ENCODE assay signal across 19 cellular contexts in the genomic region with DNA sequence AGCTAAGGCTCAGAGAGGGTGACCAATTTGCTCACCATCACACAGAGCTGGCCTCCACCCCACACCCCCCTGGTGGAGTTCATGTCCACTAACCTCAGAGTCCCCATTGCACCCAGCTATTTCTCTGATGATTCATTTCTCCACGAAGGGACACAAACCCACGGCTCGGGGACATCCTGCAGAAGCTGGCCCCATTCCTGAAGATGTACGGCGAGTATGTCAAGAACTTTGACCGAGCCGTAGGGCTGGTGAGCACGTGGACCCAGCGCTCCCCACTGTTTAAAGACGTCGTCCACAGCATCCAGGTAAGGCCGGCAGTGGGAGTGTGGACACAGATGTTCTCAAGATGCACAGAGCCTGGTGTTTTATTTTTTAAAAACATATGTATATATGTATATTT. TPM values are rescaled to one million over a fixed set of nuclear protein-coding genes. Genes with fewer than 3 reads are reported as not detected.
A peak's percentile ranks its signal among the peaks of the same experiment; 100 is the strongest.
DNase-seq lines count a peak whose midpoint lies in the region; ATAC-seq and TF ChIP-seq lines count a peak whose summit lies in the region.
"Had no signal": no experiment of that assay in that cellular context is flagged by ENCODE, and none has a peak within 500 bp of the region (broad histone marks: within the 10 kb centered on the region; RNA-seq: fewer than 3 reads in every experiment).

No MANE protein-coding gene starts in this region.

- H3K4me3 Mint-ChIP-seq in activated naive CD8-positive, alpha-beta T cell: no peak overlapping the region
- no peak overlapping the region for H3K4me3 Mint-ChIP-seq in activated naive CD8-positive, alpha-beta T cell treated with anti-CD3 and anti-CD28 coated beads, Interleukin-2, amount 50 U/mL, for 24 hours
- H3K4me3 Mint-ChIP-seq in T-cell (no peak overlapping the region), osteocyte (ENCODE audit: unreplicated experiment) (no peak overlapping the region)
- H3K4me3 Mint-ChIP-seq: CD8-positive, alpha-beta T cell had no signal

- CTCF ChIA-PET in T-cell (lab: Charles Lee): interaction anchor here (0.6 to 1.4 kb wide), 5 partner anchors 13 to 103 kb away, joined by 3 to 4 read pairs (median 3); no protein-coding TSS in a partner anchor
- CTCF ChIA-PET in RWPE1 (lab: Yijun Ruan, JAX): interaction anchor here (0.6 kb wide), 2 partner anchors 131 to 1021 kb away, joined by 3 read pairs; no protein-coding TSS in a partner anchor

- no peak overlapping the region for H3K27ac ChIP-seq in RWPE1
- H3K27ac ChIP-seq: GM23248, Peyer's patch, SJCRH30 had no signal

- no peak for ATAC-seq in activated naive CD8-positive, alpha-beta T cell treated with anti-CD3 and anti-CD28 coated beads, Interleukin-2, amount 50 U/mL, for 24 hours
- no peak for ATAC-seq in T-cell (replicated peaks in 1 of 4)
- ATAC-seq: CD8-positive, alpha-beta T cell had no signal

- H3K27ac Mint-ChIP-seq in activated naive CD8-positive, alpha-beta T cell: peak overlapping the region; percentile 58
- no peak overlapping the region for H3K27ac Mint-ChIP-seq in activated naive CD8-positive, alpha-beta T cell treated with anti-CD3 and anti-CD28 coated beads, Interleukin-2, amount 50 U/mL, for 24 hours
- H3K27ac Mint-ChIP-seq in T-cell (peak overlapping the region; percentile 61 to 78), osteocyte (ENCODE audit: unreplicated experiment) (no peak overlapping the region)
- H3K27ac Mint-ChIP-seq: CD8-positive, alpha-beta T cell had no signal

- peaks cover 3% of the 10 kb centered on the region for H3K36me3 Mint-ChIP-seq in activated naive CD8-positive, alpha-beta T cell
- H3K36me3 Mint-ChIP-seq in activated naive CD8-positive, alpha-beta T cell treated with anti-CD3 and anti-CD28 coated beads, Interleukin-2, amount 50 U/mL, for 24 hours (ENCODE audit: low read depth): peaks cover 31% of the 10 kb centered on the region
- peaks cover 57% of the 10 kb centered on the region for H3K36me3 Mint-ChIP-seq in T-cell
- H3K36me3 Mint-ChIP-seq in osteocyte (ENCODE audit: unreplicated experiment): no peaks in the 10 kb centered on the region

- H3K9me3 Mint-ChIP-seq in activated naive CD8-positive, alpha-beta T cell (ENCODE audit: low read depth): no peaks in the 10 kb centered on the region
- no peaks in the 10 kb centered on the region for H3K9me3 Mint-ChIP-seq in activated naive CD8-positive, alpha-beta T cell treated with anti-CD3 and anti-CD28 coated beads, Interleukin-2, amount 50 U/mL, for 24 hours
- H3K9me3 Mint-ChIP-seq in T-cell: peaks cover 0 to 2% (median 0%) of the 10 kb centered on the region in 3 donors
- H3K9me3 Mint-ChIP-seq in osteocyte (ENCODE audit: unreplicated experiment): no peaks in the 10 kb centered on the region

- H3K27me3 Mint-ChIP-seq in activated naive CD8-positive, alpha-beta T cell: no peaks in the 10 kb centered on the region
- no peaks in the 10 kb centered on the region for H3K27me3 Mint-ChIP-seq in activated naive CD8-positive, alpha-beta T cell treated with anti-CD3 and anti-CD28 coated beads, Interleukin-2, amount 50 U/mL, for 24 hours
- H3K27me3 Mint-ChIP-seq in T-cell: no peaks in the 10 kb centered on the region
- H3K27me3 Mint-ChIP-seq in osteocyte (ENCODE audit: unreplicated experiment): peaks cover 23% of the 10 kb centered on the region

- TF ChIP-seq CTCF in osteocyte (IDR thresholded peaks at IDR 0.05): no peak
- TF ChIP-seq CTCF in RWPE1 (conservative IDR thresholded peaks at IDR 0.05; ENCODE audit: low read depth): no peak

- no peak for DNase-seq in activated naive CD8-positive, alpha-beta T cell treated with anti-CD3 and anti-CD28 coated beads, Interleukin-2, amount 50 U/mL, for 24 hours
- DNase-seq in T-cell: no peak
- peak; percentile 59 for DNase-seq in osteocyte (ENCODE audit: extremely low spot score, unreplicated experiment)
- no peak for DNase-seq in RWPE1 (ENCODE audit: low spot score)
- no peak for DNase-seq in superior temporal gyrus (ENCODE audit: extremely low spot score)
- DNase-seq in NK-92 treated with Interleukin-12 subunit alpha and Interleukin-12 subunit beta, amount 100 ng/mL, for 24 hours (lab: John Stamatoyannopoulos, UW): no peak
- DNase-seq: Calu3, GM23248, KG1, NCI-H1105, NCI-H2081, NCI-H2171, NCI-H345, NCI-H524, NCI-H82, SJCRH30 had no signal

- POLR2A ChIA-PET in T-cell (lab: Charles Lee): interaction anchor here (0.6 to 1.1 kb wide), 2 partner anchors 22 to 53 kb away, joined by 3 read pairs; no protein-coding TSS in a partner anchor
- POLR2A ChIA-PET in RWPE1 (lab: Yijun Ruan, JAX; ENCODE audit: low non-redundant PET): interaction anchor here (0.6 kb wide), 1 partner anchor 140 kb away, joined by 3 read pairs; no protein-coding TSS in a partner anchor

- peaks cover 38% of the 10 kb centered on the region for H3K4me1 Mint-ChIP-seq in activated naive CD8-positive, alpha-beta T cell (ENCODE audit: low read depth)
- H3K4me1 Mint-ChIP-seq in activated naive CD8-positive, alpha-beta T cell treated with anti-CD3 and anti-CD28 coated beads, Interleukin-2, amount 50 U/mL, for 24 hours: peaks cover 25% of the 10 kb centered on the region
- H3K4me1 Mint-ChIP-seq in T-cell (peaks cover 51 to 61% (median 58%) of the 10 kb centered on the region in 3 donors), osteocyte (ENCODE audit: unreplicated experiment) (no peaks in the 10 kb centered on the region)

RNA-seq across cellular contexts. Expression of a gene that starts 52.6 kb away (rescaled TPM):
- total RNA-seq in T-cell (10 to 100 TPM; 39.6 to 79.2 (median 71.2) TPM), osteocyte (not detected in 2 replicates)
- total RNA-seq: SJCRH30 had no signal

RNA-seq across cellular contexts. Expression of a gene that starts 58.6 kb away (rescaled TPM):
- 100 to 1,000 TPM; 188 to 349 (median 293) TPM for total RNA-seq in T-cell
- not detected in 2 replicates for total RNA-seq in osteocyte
- total RNA-seq: GM23248 had no signal

Comparison
In these comparisons a context has a peak if more than half of its experiments do, and no peak if none do; other contexts are left out.
1. H3K27ac Mint-ChIP-seq: peak in activated naive CD8-positive, alpha-beta T cell (single experiment) and T-cell (2 of 2); none in activated naive CD8-positive, alpha-beta T cell treated with anti-CD3 and anti-CD28 coated beads, Interleukin-2, amount 50 U/mL, for 24 hours (single experiment) and osteocyte (single experiment).
2. RNA of a gene that starts 52.6 kb away (total RNA-seq): 39.6 to 79.2 TPM in T-cell; not detected in osteocyte; every median in the first group is over 10 times any median in the second.
3. RNA of a gene that starts 58.6 kb away (total RNA-seq): 188 to 349 TPM in T-cell; not detected in osteocyte; every median in the first group is over 100 times any median in the second.